ENCODE assay signal across 33 cellular contexts in the genomic region with DNA sequence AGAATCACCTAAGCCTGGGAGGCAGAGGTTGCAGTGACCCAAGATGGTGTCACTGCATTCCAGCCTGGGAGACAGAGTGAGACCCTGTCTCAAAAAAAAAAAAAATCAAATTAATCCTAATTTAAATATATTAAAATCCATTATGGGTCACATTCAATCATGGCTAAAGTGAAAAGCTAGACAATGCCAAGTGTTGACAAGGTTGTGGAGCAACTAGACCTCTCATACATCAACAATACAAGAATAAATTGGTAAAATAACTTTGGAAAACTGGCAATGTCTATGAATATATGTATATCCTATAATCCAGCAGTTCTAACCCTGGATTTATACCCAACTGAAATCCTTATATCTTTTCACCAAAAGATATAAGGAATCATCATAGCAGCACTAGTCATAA.
"Had no signal": no experiment of that assay in that cellular context is flagged by ENCODE, and none has a peak within 500 bp of the region (broad histone marks: within the 10 kb centered on the region; RNA-seq: fewer than 3 reads in every experiment).

No MANE protein-coding gene starts in this region.

- H3K4me1 ChIP-seq: ascending aorta, body of pancreas, breast epithelium had no signal

- H3K9me3 ChIP-seq: adrenal gland, ascending aorta, body of pancreas, breast epithelium had no signal

- DNase-seq: activated effector memory CD4-positive, alpha-beta T cell treated with anti-CD3 and anti-CD28 coated beads, Interleukin-2, amount 50 U/mL, for 16 hours; activated effector memory CD4-positive, alpha-beta T cell treated with Interleukin-2 at 50 U/mL for 16 hours; activated gamma-delta T cell; activated gamma-delta T cell treated with Interleukin-2 at 50 U/mL for 16 hours; activated naive CD4-positive, alpha-beta T cell; activated naive CD4-positive, alpha-beta T cell treated with anti-CD3 and anti-CD28 coated beads for 36 hours; activated naive CD4-positive, alpha-beta T cell treated with anti-CD3 and anti-CD28 coated beads, Interleukin-2, amount 10 ng/mL, durations not matched to agents 7 days and 5 days; activated naive CD4-positive, alpha-beta T cell treated with anti-CD3 and anti-CD28 coated beads, Interleukin-2, amount 50 U/mL, for 16 hours; activated naive CD4-positive, alpha-beta T cell treated with Interleukin-2 at 50 U/mL for 16 hours; activated naive CD8-positive, alpha-beta T cell treated with anti-CD3 and anti-CD28 coated beads for 36 hours; activated naive CD8-positive, alpha-beta T cell treated with anti-CD3 and anti-CD28 coated beads, Interleukin-2, amount 10 ng/mL, durations not matched to agents 7 days and 5 days; activated naive CD8-positive, alpha-beta T cell treated with anti-CD3 and anti-CD28 coated beads, Interleukin-2, amount 50 U/mL, for 24 hours; activated T-cell treated with anti-CD3 and anti-CD28 coated beads, Interleukin-2, amount 50 U/mL, for 24 hours; activated T-cell treated with anti-CD3 and anti-CD28 coated beads, Interleukin-2, amount 50 U/mL, for 4 hours; activated T-cell treated with anti-CD3 and anti-CD28 coated beads, Interleukin-2, amount 50 U/mL, for 48 hours; activated T-cell treated with anti-CD3 and anti-CD28 coated beads, Interleukin-2, amount 50 U/mL, for 72 hours; adrenal gland; amniotic stem cell; amygdala; anterior cingulate cortex; aorta; body of pancreas; brain microvascular endothelial cell; caudate nucleus; central memory CD4-positive, alpha-beta T cell; cerebellar nuclear complex had no signal

- H3K27me3 ChIP-seq: adrenal gland, ascending aorta, body of pancreas, brain microvascular endothelial cell, breast epithelium, cardiac muscle cell had no signal

- H3K27ac ChIP-seq: adrenal gland, ascending aorta, body of pancreas, brain microvascular endothelial cell, breast epithelium, cardiac muscle cell had no signal

- FAIRE-seq: astrocyte, bronchial epithelial cell had no signal

- ATAC-seq: activated naive CD4-positive, alpha-beta T cell treated with anti-CD3 and anti-CD28 coated beads, Interleukin-2, amount 50 U/mL, for 72 hours; activated naive CD8-positive, alpha-beta T cell treated with anti-CD3 and anti-CD28 coated beads, Interleukin-2, amount 50 U/mL, for 24 hours; activated T-cell treated with anti-CD3 and anti-CD28 coated beads, Interleukin-2, amount 50 U/mL, for 4 hours; activated T-cell treated with anti-CD3 and anti-CD28 coated beads, Interleukin-2, amount 50 U/mL, for 72 hours; activated T-helper 17 cell treated with anti-CD3 and anti-CD28 coated beads, Interleukin-2, amount 50 U/mL, for 72 hours; body of pancreas had no signal

- H3K4me3 ChIP-seq: adrenal gland, ascending aorta, body of pancreas, breast epithelium, cardiac muscle cell had no signal

- H3K36me3 ChIP-seq: adrenal gland, ascending aorta, brain microvascular endothelial cell, breast epithelium, cardiac muscle cell had no signal
